Comparison of ENCODE assay signal across 8 cellular contexts in the genomic region with DNA sequence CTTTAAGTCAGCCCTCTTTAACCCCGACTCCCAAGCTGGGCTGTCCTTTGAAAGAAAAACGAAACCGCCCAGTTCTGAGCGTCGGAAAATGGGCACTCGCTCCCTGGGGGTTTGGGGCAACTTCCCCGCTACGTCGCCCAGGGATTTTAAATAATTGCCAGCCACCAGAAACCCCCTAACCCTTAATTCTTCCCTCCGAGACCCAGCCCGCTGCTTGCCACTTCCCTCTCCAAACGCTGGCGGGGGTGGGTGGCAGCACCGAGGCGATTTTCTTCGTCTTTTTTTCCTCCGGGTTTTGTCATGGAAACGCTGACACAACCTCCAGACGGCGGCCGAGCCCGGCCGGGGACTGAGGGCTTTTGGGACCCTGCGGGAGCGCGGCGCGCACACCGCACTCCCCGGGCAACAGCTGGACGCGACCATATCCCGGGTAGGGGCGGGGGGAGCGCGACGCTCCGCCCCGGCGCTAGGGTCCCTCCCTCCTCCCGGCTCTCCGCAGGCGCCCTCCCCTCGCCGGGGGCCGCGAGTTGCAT. TPM values are rescaled to one million over a fixed set of nuclear protein-coding genes. Genes with fewer than 3 reads are reported as not detected.
DNase-seq lines count a peak whose midpoint lies in the region; ATAC-seq, FAIRE-seq and TF ChIP-seq lines count a peak whose summit lies in the region.

Gene CHST11, plus strand, starts transcription at position 532 of the 533 bp plus-strand sequence.

- TF ChIP-seq CTCF in DOHH2 (IDR thresholded peaks at IDR 0.05; ENCODE audit: low read depth, low read length, poor library complexity, severe bottlenecking) (peak; percentile 8), GM23338 (conservative IDR thresholded peaks at IDR 0.05; ENCODE audit: low read depth in 2 of 2) (peak; percentile 16 to 33; a peak in 3 of 4 replicates), neural progenitor cell (IDR thresholded peaks at IDR 0.05) (peak; percentile 43)

- H3K4me1 ChIP-seq in DOHH2 (ENCODE audit: control insufficient read depth, low read length) = peaks cover 44% of the 10 kb centered on the region
- H3K4me1 ChIP-seq in GM23338 (ENCODE audit: insufficient read depth) = peaks cover 32% of the 10 kb centered on the region
- H3K4me1 ChIP-seq in neural progenitor cell = peaks cover 30% of the 10 kb centered on the region

- peaks cover 24% of the 10 kb centered on the region for H3K27me3 ChIP-seq in DOHH2 (ENCODE audit: control insufficient read depth, low read length)
- H3K27me3 ChIP-seq in GM23338 (ENCODE audit: insufficient read depth) = peaks cover 41% of the 10 kb centered on the region
- H3K27me3 ChIP-seq in neural progenitor cell = peaks cover 27% of the 10 kb centered on the region

- DNase-seq in GM23338 (ENCODE audit: low spot score) = peak; percentile 96
- DNase-seq in LoVo (ENCODE audit: low spot score) = peak; percentile 68
- peak; percentile 79 for DNase-seq in SK-MEL-5 (ENCODE audit: low read depth, low spot score)
- DNase-seq in activated naive CD4-positive, alpha-beta T cell (lab: John Stamatoyannopoulos, UW) = peak; percentile 32 to 58 (median 36)
- DNase-seq in frontal cortex (ENCODE audit: low spot score in 2 of 2) = peak; percentile 85 to 92
- peak; percentile 98 for DNase-seq in neural progenitor cell (ENCODE audit: low spot score)
- DNase-seq in stromal cell of bone marrow (ENCODE audit: low read depth) = peak; percentile 80

- H3K9me3 Mint-ChIP-seq in GM23338 (no peaks in the 10 kb centered on the region; the same call in 2 of the 3 replicates), neural progenitor cell (no peaks in the 10 kb centered on the region)

- peak; percentile 74 for ATAC-seq in GM23338

- in situ Hi-C loops in SK-MEL-5 (cut with HindIII; ENCODE audit: low pct_unique_long_range_greater_than_20kb, low sequenced_read_pairs) = no loop called here

- peaks cover 3% of the 10 kb centered on the region; the same call in 1 of the 2 replicates for H3K36me3 ChIP-seq in DOHH2 (ENCODE audit: control insufficient read depth, low read length)
- H3K36me3 ChIP-seq in GM23338 (ENCODE audit: insufficient read depth) = no peaks in the 10 kb centered on the region
- no peaks in the 10 kb centered on the region for H3K36me3 ChIP-seq in neural progenitor cell

- FAIRE-seq in frontal cortex (lab: Jason Lieb, UNC) = no peak

- H2AFZ ChIP-seq in GM23338 = peak within 1 kb of the TSS; percentile 97
- peak within 1 kb of the TSS; percentile 89 for H2AFZ ChIP-seq in neural progenitor cell (replicated peaks)

- H3F3A ChIP-seq in DOHH2 (ENCODE audit: control insufficient read depth, insufficient read depth) (no peaks in the 10 kb centered on the region; the same call in 1 of the 2 replicates), GM23338 (replicated peaks; ENCODE audit: low read depth) (0 out of 2 replicates have a peak, but pooled peaks cover 9% of the 10 kb centered on the region), neural progenitor cell (ENCODE audit: low read depth) (peaks cover 13% of the 10 kb centered on the region)

- H4K20me1 ChIP-seq in DOHH2 (ENCODE audit: control insufficient read depth, insufficient read depth, low read depth, low read length) = no peaks in the 10 kb centered on the region
- H4K20me1 ChIP-seq in GM23338 (replicated peaks; ENCODE audit: insufficient read depth) = peaks cover 7% of the 10 kb centered on the region; the same call in 1 of the 2 replicates
- H4K20me1 ChIP-seq in neural progenitor cell (ENCODE audit: low read depth) = peaks cover 29% of the 10 kb centered on the region

- no peaks in the 10 kb centered on the region; the same call in 2 of the 3 replicates for H3K36me3 Mint-ChIP-seq in GM23338 (ENCODE audit: low read depth)
- H3K36me3 Mint-ChIP-seq in neural progenitor cell = peaks cover 2% of the 10 kb centered on the region

- no peaks in the 10 kb centered on the region for H3K9me2 ChIP-seq in DOHH2 (replicated peaks; ENCODE audit: control insufficient read depth, low read length)
- H3K9me2 ChIP-seq in GM23338 (ENCODE audit: insufficient read depth) = no peaks in the 10 kb centered on the region

- H3K27ac ChIP-seq in DOHH2 (ENCODE audit: low read depth, low read length) (peak within 1 kb of the TSS; percentile 49), GM23338 (ENCODE audit: low read depth) (no peak within 1 kb of the TSS), neural progenitor cell (peak within 1 kb of the TSS; percentile 3)

- H3K4me1 Mint-ChIP-seq in GM23338 (peaks cover 45% of the 10 kb centered on the region), neural progenitor cell (peaks cover 39% of the 10 kb centered on the region)

- H3K9ac ChIP-seq in neural progenitor cell = no peak within 1 kb of the TSS

- H3K4me3 Mint-ChIP-seq in GM23338 (peak within 1 kb of the TSS; percentile 90), neural progenitor cell (peak within 1 kb of the TSS; percentile 98)

- peaks cover 42% of the 10 kb centered on the region for H3K79me2 ChIP-seq in DOHH2 (ENCODE audit: control insufficient read depth, low read length)
- H3K79me2 ChIP-seq in GM23338 (replicated peaks; ENCODE audit: insufficient read depth) = peaks cover 29% of the 10 kb centered on the region
- peaks cover 38% of the 10 kb centered on the region for H3K79me2 ChIP-seq in neural progenitor cell (ENCODE audit: low read depth)

- H3K4me3 ChIP-seq in DOHH2 (ENCODE audit: low read length) (peak within 1 kb of the TSS; percentile 88), GM23338 (peak within 1 kb of the TSS; percentile 99), neural progenitor cell (peak within 1 kb of the TSS; percentile 87)

- H3K27ac Mint-ChIP-seq in GM23338 (peak within 1 kb of the TSS; percentile 80; the same call in 1 of the 2 replicates), neural progenitor cell (peak within 1 kb of the TSS; percentile 91)

- H3K4me2 ChIP-seq in DOHH2 (ENCODE audit: low read length) = peak within 1 kb of the TSS; percentile 96
- peak within 1 kb of the TSS; percentile 81 for H3K4me2 ChIP-seq in GM23338
- H3K4me2 ChIP-seq in neural progenitor cell = peak within 1 kb of the TSS; percentile 99

- H3K27me3 Mint-ChIP-seq in GM23338 (ENCODE audit: insufficient read depth, low read depth, poor library complexity) (peaks cover 42% of the 10 kb centered on the region), neural progenitor cell (ENCODE audit: insufficient read depth, low read depth) (peaks cover 8% of the 10 kb centered on the region)

- H3K9me3 ChIP-seq in DOHH2 (ENCODE audit: control insufficient read depth, insufficient read depth, low read length) (no peaks in the 10 kb centered on the region), neural progenitor cell (ENCODE audit: low read depth) (no peaks in the 10 kb centered on the region)

TF ChIP-seq in GM23338, 12 proteins besides CTCF, POLR2A, EP300 and RAD21:
- TF ChIP-seq CREB1 (CRISPR knock-in tag; IDR thresholded peaks at IDR 0.05; ENCODE audit: low read depth) = peak; percentile 73
- no peak for TF ChIP-seq STAT1 (IDR thresholded peaks at IDR 0.05; ENCODE audit: unreplicated experiment)

RNA-seq across cellular contexts. Expression of gene CHST11, which starts in this region (rescaled TPM):
- 13.4 and 25.7 TPM in 2 replicates for total RNA-seq in GM23338 (2014; rRNA removed; shearing (Covaris generic))
- 6.9 and 7.7 TPM in 2 replicates for polyA plus RNA-seq in GM23338 (2016; fragmentation: Nextera tagmentation; extraction: Ambion mirVana)
- 27.4 TPM in 2 replicates for total RNA-seq in SK-MEL-5 (2014; rRNA removed; shearing (Covaris generic))
- polyA plus RNA-seq in SK-MEL-5 (2015; cell fraction: cytosol; rRNA removed) = 34.0 and 36.3 TPM in 2 replicates
- polyA plus RNA-seq in SK-MEL-5 (2015; cell fraction: nucleus; rRNA removed) = 4.4 and 4.9 TPM in 2 replicates
- total RNA-seq in frontal cortex = 22.0 TPM
- total RNA-seq in neural progenitor cell (ENCODE audit: low replicate concordance) = 7.7 and 10.2 TPM in 2 replicates

Comparison
In these comparisons a context has a peak if more than half of its experiments do, and no peak if none do; other contexts are left out.
1. DNase-seq: peak in every context shown above with its lines; median percentile 98 in neural progenitor cell; 96 in GM23338; 88 in frontal cortex; 80 in stromal cell of bone marrow; 79 in SK-MEL-5; 68 in LoVo; 36 in activated naive CD4-positive, alpha-beta T cell.